ENCODE assay signal across 8 cellular contexts in genomic region chr17:48995871-48996695, GRCh38. TPM values are rescaled to one million over a fixed set of nuclear protein-coding genes. Genes with fewer than 3 reads are reported as not detected.
DNase-seq lines count a peak whose midpoint lies in the region; ATAC-seq and TF ChIP-seq lines count a peak whose summit lies in the region.

No MANE protein-coding gene starts in this region.

- TF ChIP-seq CTCF in esophagus muscularis mucosa (IDR thresholded peaks at IDR 0.05) (no peak), body of pancreas (IDR thresholded peaks at IDR 0.05) (no peak)

- no peak overlapping the region for H2AFZ ChIP-seq in Karpas-422 (ENCODE audit: low read length)

- TF ChIP-seq EP300 in esophagus muscularis mucosa (IDR thresholded peaks at IDR 0.05), result no peak

- peaks cover 66% of the 10 kb centered on the region for H3K27me3 Mint-ChIP-seq in activated naive CD4-positive, alpha-beta T cell treated with anti-CD3 and anti-CD28 coated beads for 36 hours (ENCODE audit: low read depth)
- H3K27me3 Mint-ChIP-seq in stimulated activated memory B cell treated with anti-CD40 and anti-IgM and Interleukin-4, amounts not matched to agents 10 μg/mL and 1 μg/mL and 100 μg/mL, for 72 hours, result peaks cover 92% of the 10 kb centered on the region

- no peak for DNase-seq in activated naive CD4-positive, alpha-beta T cell treated with anti-CD3 and anti-CD28 coated beads for 36 hours
- DNase-seq in activated naive CD4-positive, alpha-beta T cell treated with Interleukin-2 at 50 U/mL for 16 hours, result no peak
- DNase-seq in RPMI7951 (ENCODE audit: low read depth) (peak; percentile 33), esophagus muscularis mucosa (ENCODE audit: extremely low spot score) (peak; percentile 84), body of pancreas (no peak), Karpas-422 (no peak)

- H3K79me2 ChIP-seq in Karpas-422 (ENCODE audit: low read length), result no peaks in the 10 kb centered on the region

- no peaks in the 10 kb centered on the region for H3K9me3 Mint-ChIP-seq in activated naive CD4-positive, alpha-beta T cell treated with anti-CD3 and anti-CD28 coated beads for 36 hours
- H3K9me3 Mint-ChIP-seq in stimulated activated memory B cell treated with anti-CD40 and anti-IgM and Interleukin-4, amounts not matched to agents 10 μg/mL and 1 μg/mL and 100 μg/mL, for 72 hours, result no peaks in the 10 kb centered on the region

- H3K36me3 Mint-ChIP-seq in activated naive CD4-positive, alpha-beta T cell treated with anti-CD3 and anti-CD28 coated beads for 36 hours (ENCODE audit: low read depth), result no peaks in the 10 kb centered on the region
- no peaks in the 10 kb centered on the region for H3K36me3 Mint-ChIP-seq in stimulated activated memory B cell treated with anti-CD40 and anti-IgM and Interleukin-4, amounts not matched to agents 10 μg/mL and 1 μg/mL and 100 μg/mL, for 72 hours

- peaks cover 16 to 100% (median 87%) of the 10 kb centered on the region in 4 donors for H3K27me3 ChIP-seq in esophagus muscularis mucosa
- H3K27me3 ChIP-seq in body of pancreas, result peaks cover 7 to 55% of the 10 kb centered on the region in 2 donors
- H3K27me3 ChIP-seq in Karpas-422 (ENCODE audit: low read length), result no peaks in the 10 kb centered on the region

- no peak for ATAC-seq in stimulated activated memory B cell treated with anti-CD40 and anti-IgM and Interleukin-4, amounts not matched to agents 10 μg/mL and 1 μg/mL and 100 μg/mL, for 72 hours
- ATAC-seq in body of pancreas, result no peak
- ATAC-seq in esophagus mucosa, result no peak

- intact Hi-C loops in activated naive CD4-positive, alpha-beta T cell treated with anti-CD3 and anti-CD28 coated beads for 36 hours (cut with micrococcal nuclease), result loop anchor here (1.0 to 10.0 kb wide), 2 partner anchors 8 to 271 kb away; partner anchors contain the start of genes HOXB13, PRAC1 and PRAC2
- intact Hi-C loops in esophagus muscularis mucosa (cut with DNase I), result no loop called here
- intact Hi-C loops in body of pancreas (cut with DNase I), result no loop called here

- no peaks in the 10 kb centered on the region for H3K9me2 ChIP-seq in Karpas-422 (replicated peaks; ENCODE audit: insufficient read depth, low read length)

- H3K9ac ChIP-seq in Karpas-422 (ENCODE audit: low read length), result no peak overlapping the region

- peaks cover 30 to 37% (median 33%) of the 10 kb centered on the region in 4 donors for H3K4me1 ChIP-seq in esophagus muscularis mucosa
- H3K4me1 ChIP-seq in body of pancreas, result peaks cover 31% of the 10 kb centered on the region
- H3K4me1 ChIP-seq in Karpas-422 (ENCODE audit: low read length), result no peaks in the 10 kb centered on the region

- H3K9me3 ChIP-seq in esophagus muscularis mucosa (no peaks in the 10 kb centered on the region), body of pancreas (no peaks in the 10 kb centered on the region), Karpas-422 (ENCODE audit: low read length) (no peaks in the 10 kb centered on the region)

- peak overlapping the region; percentile 65 for H3K4me3 Mint-ChIP-seq in activated naive CD4-positive, alpha-beta T cell treated with anti-CD3 and anti-CD28 coated beads for 36 hours
- H3K4me3 Mint-ChIP-seq in stimulated activated memory B cell treated with anti-CD40 and anti-IgM and Interleukin-4, amounts not matched to agents 10 μg/mL and 1 μg/mL and 100 μg/mL, for 72 hours, result peak overlapping the region; percentile 75

- no peak overlapping the region for H3K27ac ChIP-seq in esophagus muscularis mucosa (replicated peaks in 1 of 4)
- H3K27ac ChIP-seq in body of pancreas, result no peak overlapping the region
- no peak overlapping the region for H3K27ac ChIP-seq in Karpas-422 (ENCODE audit: low read length)

- WGBS in esophagus muscularis mucosa, result 3% methylated on average over 39 of the region's 77 CpGs
- WGBS in body of pancreas, 2 donors, result 6 to 9% methylated on average over 18 to 58 of the region's 77 CpGs

- H3K36me3 ChIP-seq in esophagus muscularis mucosa (no peaks in the 10 kb centered on the region), body of pancreas (replicated peaks in 1 of 2; ENCODE audit: insufficient read depth in 1 of 2, low read depth in 2 of 2) (no peaks in the 10 kb centered on the region), Karpas-422 (ENCODE audit: insufficient read depth, low read length) (no peaks in the 10 kb centered on the region)

- no peak overlapping the region for H3K27ac Mint-ChIP-seq in activated naive CD4-positive, alpha-beta T cell treated with anti-CD3 and anti-CD28 coated beads for 36 hours
- H3K27ac Mint-ChIP-seq in stimulated activated memory B cell treated with anti-CD40 and anti-IgM and Interleukin-4, amounts not matched to agents 10 μg/mL and 1 μg/mL and 100 μg/mL, for 72 hours, result no peak overlapping the region

- no peaks in the 10 kb centered on the region for H4K20me1 ChIP-seq in Karpas-422 (ENCODE audit: insufficient read depth, low read depth, low read length)

- H3K4me1 Mint-ChIP-seq in activated naive CD4-positive, alpha-beta T cell treated with anti-CD3 and anti-CD28 coated beads for 36 hours (ENCODE audit: low read depth), result peaks cover 29% of the 10 kb centered on the region
- H3K4me1 Mint-ChIP-seq in stimulated activated memory B cell treated with anti-CD40 and anti-IgM and Interleukin-4, amounts not matched to agents 10 μg/mL and 1 μg/mL and 100 μg/mL, for 72 hours, result peaks cover 32% of the 10 kb centered on the region

- H3K4me3 ChIP-seq in esophagus muscularis mucosa (peak overlapping the region in 1 of 4 donors; percentile 3), body of pancreas (no peak overlapping the region), Karpas-422 (ENCODE audit: low read length) (no peak overlapping the region)

- TF ChIP-seq POLR2A in esophagus muscularis mucosa (IDR thresholded peaks at IDR 0.05; ENCODE audit: low read depth) (no peak), body of pancreas (IDR thresholded peaks at IDR 0.05) (no peak)

- CTCF ChIA-PET in activated naive CD4-positive, alpha-beta T cell treated with anti-CD3 and anti-CD28 coated beads for 36 hours (lab: Charles Lee), result interaction anchor here (1.0 to 1.8 kb wide), 2 partner anchors 40 to 272 kb away, joined by 3 to 4 read pairs; no protein-coding TSS in a partner anchor

- no peak overlapping the region for H3K4me2 ChIP-seq in Karpas-422 (ENCODE audit: low read depth, low read length, poor library complexity, severe bottlenecking)

RNA-seq across cellular contexts. Expression of gene IGF2BP1, which starts 1.1 kb away (rescaled TPM):
- total RNA-seq in activated naive CD4-positive, alpha-beta T cell treated with anti-CD3 and anti-CD28 coated beads for 36 hours, result under 1 TPM; 0.57 to 0.60 TPM
- total RNA-seq in RPMI7951 (2014; rRNA removed; shearing (Covaris generic)), result 4.0 and 5.0 TPM in 2 replicates
- total RNA-seq in esophagus muscularis mucosa, result not detected
- total RNA-seq in body of pancreas, result not detected
- not detected in 2 replicates for total RNA-seq in Karpas-422 (2014; rRNA removed; shearing (Covaris generic); ENCODE audit: low replicate concordance)
- not detected for total RNA-seq in esophagus mucosa

RNA-seq across cellular contexts. Expression of gene GIP, which starts 27.7 kb away (rescaled TPM):
- total RNA-seq in activated naive CD4-positive, alpha-beta T cell treated with anti-CD3 and anti-CD28 coated beads for 36 hours, result not detected
- total RNA-seq in RPMI7951 (2014; rRNA removed; shearing (Covaris generic)), result not detected in 2 replicates
- total RNA-seq in esophagus muscularis mucosa (not detected), body of pancreas (not detected), esophagus mucosa (not detected)
- not detected in 2 replicates for total RNA-seq in Karpas-422 (2014; rRNA removed; shearing (Covaris generic); ENCODE audit: low replicate concordance)

RNA-seq across cellular contexts. Expression of gene SNF8, which starts 51.4 kb away (rescaled TPM):
- total RNA-seq in activated naive CD4-positive, alpha-beta T cell treated with anti-CD3 and anti-CD28 coated beads for 36 hours, result 10 to 100 TPM; 90.3 to 96.3 TPM
- 79.4 and 126 TPM in 2 replicates for total RNA-seq in RPMI7951 (2014; rRNA removed; shearing (Covaris generic))
- 10 to 100 TPM; 80.6 to 97.1 (median 92.3) TPM for total RNA-seq in esophagus muscularis mucosa
- 10 to 100 TPM; 35.9 to 39.4 TPM for total RNA-seq in body of pancreas
- 56.0 and 165 TPM in 2 replicates for total RNA-seq in Karpas-422 (2014; rRNA removed; shearing (Covaris generic); ENCODE audit: low replicate concordance)
- 65.2 TPM for total RNA-seq in esophagus mucosa

Comparison
In these comparisons a context has a peak if more than half of its experiments do, and no peak if none do; other contexts are left out.
1. DNase-seq: peak in RPMI7951 (single experiment) and esophagus muscularis mucosa (single experiment); none in activated naive CD4-positive, alpha-beta T cell treated with anti-CD3 and anti-CD28 coated beads for 36 hours (single experiment), activated naive CD4-positive, alpha-beta T cell treated with Interleukin-2 at 50 U/mL for 16 hours (single experiment), body of pancreas (0 of 4) and Karpas-422 (single experiment).